Comparison of ENCODE assay signal across 10 cellular contexts in genomic region chr22:37187552-37187890, GRCh38. TPM values are rescaled to one million over a fixed set of nuclear protein-coding genes. Genes with fewer than 3 reads are reported as not detected.
DNase-seq lines count a peak whose midpoint lies in the region; ATAC-seq and TF ChIP-seq lines count a peak whose summit lies in the region.
"Had no signal": no experiment of that assay in that cellular context is flagged by ENCODE, and none has a peak within 500 bp of the region (broad histone marks: within the 10 kb centered on the region; RNA-seq: fewer than 3 reads in every experiment).

No MANE protein-coding gene starts in this region.

- peaks cover 57% of the 10 kb centered on the region for H3K4me1 ChIP-seq in Panc1 (ENCODE audit: control insufficient read depth, insufficient read depth, low read length)

- no TSS peak for BruUV-seq in Panc1 (replicated peaks; lab: Mats Ljungman, UMichigan)

- DNase-seq in AG08395 (ENCODE audit: low spot score) (peak; percentile 54), Panc1 (ENCODE audit: low read depth, low spot score) (no peak), fibroblast of gingiva (ENCODE audit: low read depth) (peak; percentile 18), erythroblast (lab: John Stamatoyannopoulos, UW) (no peak), midbrain (lab: John Stamatoyannopoulos, UW) (no peak)

- no peaks in the 10 kb centered on the region for H3K27me3 Mint-ChIP-seq in nephron (ENCODE audit: low read depth)

- H3K4me3 Mint-ChIP-seq in nephron = peak overlapping the region; percentile 87 to 92 (median 88)

- no peaks in the 10 kb centered on the region for H3K27me3 ChIP-seq in Panc1 (ENCODE audit: control insufficient read depth, insufficient read depth, low read length)

- peaks cover 7% of the 10 kb centered on the region for H3K36me3 Mint-ChIP-seq in nephron (ENCODE audit: low read depth)

- no peak for TF ChIP-seq POLR2A in erythroblast (IDR thresholded peaks at IDR 0.05; ENCODE audit: low read length)

- H3K9me3 Mint-ChIP-seq in nephron = no peaks in the 10 kb centered on the region
- H3K9me3 Mint-ChIP-seq: activated naive CD4-positive, alpha-beta T cell treated with anti-CD3 and anti-CD28 coated beads, Interleukin-2, amount 50 U/mL, for 72 hours had no signal

- POLR2A ChIA-PET in Panc1 (lab: Charles Lee) = interaction anchor here (0.9 kb wide), 1 partner anchor 18 kb away, joined by 7 read pairs; no protein-coding TSS in a partner anchor

- CTCF ChIA-PET in Panc1 (lab: Charles Lee) = interaction anchor here (0.6 kb wide), 1 partner anchor 142 kb away, joined by 4 read pairs; no protein-coding TSS in a partner anchor

- in situ Hi-C loops in Panc1 (cut with HindIII; ENCODE audit: low pct_unique_long_range_greater_than_20kb, low sequenced_read_pairs) = no loop called here

- H3K4me1 Mint-ChIP-seq in nephron = peaks cover 48% of the 10 kb centered on the region

- H3K27ac ChIP-seq in Panc1 (ENCODE audit: low read length) = peak overlapping the region; percentile 94

- H3K27ac Mint-ChIP-seq in nephron = peak overlapping the region; percentile 99
- H3K27ac Mint-ChIP-seq: activated naive CD4-positive, alpha-beta T cell treated with anti-CD3 and anti-CD28 coated beads, Interleukin-2, amount 50 U/mL, for 72 hours had no signal

- no peaks in the 10 kb centered on the region for H3K36me3 ChIP-seq in Panc1 (ENCODE audit: control insufficient read depth, insufficient read depth, low read length)

- TF ChIP-seq CTCF in Panc1 (IDR thresholded peaks at IDR 0.05) (no peak), nephron (IDR thresholded peaks at IDR 0.05; ENCODE audit: unreplicated experiment in 3 of 3) (no peak)

- H3K4me3 ChIP-seq in Panc1 (ENCODE audit: low read depth in 2 of 2, low read length in 2 of 2) = peak overlapping the region; percentile 49 to 64
- H3K4me3 ChIP-seq: K562 had no signal

- no peaks in the 10 kb centered on the region for H3K9me3 ChIP-seq in Panc1 (ENCODE audit: control insufficient read depth, insufficient read depth, low read depth, low read length)

- intact Hi-C loops in Panc1 (cut with micrococcal nuclease; ENCODE audit: unreplicated experiment) = no loop called here

- ATAC-seq in Panc1 (peak; percentile 43), HG02642 (IDR thresholded peaks at IDR 0.05; ENCODE audit: poor library complexity, unreplicated experiment) (no peak), GM19395 (IDR thresholded peaks at IDR 0.05; ENCODE audit: unreplicated experiment) (no peak)
- ATAC-seq: activated naive CD4-positive, alpha-beta T cell treated with anti-CD3 and anti-CD28 coated beads, Interleukin-2, amount 50 U/mL, for 72 hours had no signal

RNA-seq across cellular contexts. Expression of gene C1QTNF6, which starts 0.5 kb away (rescaled TPM):
- total RNA-seq in Panc1 (2021; ENCODE audit: unreplicated experiment) = 25.0 TPM
- 24.0 TPM for polyA plus RNA-seq in Panc1 (2012; ENCODE audit: insufficient read length)

RNA-seq across cellular contexts. Expression of gene SSTR3, which starts 24.8 kb away (rescaled TPM):
- total RNA-seq in Panc1 (2021; ENCODE audit: unreplicated experiment) = 0.08 TPM
- polyA plus RNA-seq in Panc1 (2012; ENCODE audit: insufficient read length) = not detected
- total RNA-seq: K562 had no signal

RNA-seq across cellular contexts. Expression of gene IL2RB, which starts 37.8 kb away (rescaled TPM):
- total RNA-seq in Panc1 (2021; ENCODE audit: unreplicated experiment) = 1.0 TPM
- 0.59 TPM for polyA plus RNA-seq in Panc1 (2012; ENCODE audit: insufficient read length)

RNA-seq across cellular contexts. Expression of gene RAC2, which starts 56.5 kb away (rescaled TPM):
- total RNA-seq in Panc1 (2021; ENCODE audit: unreplicated experiment) = 1.5 TPM
- 0.55 TPM for polyA plus RNA-seq in Panc1 (2012; ENCODE audit: insufficient read length)

Comparison
In these comparisons a context has a peak if more than half of its experiments do, and no peak if none do; other contexts are left out.
1. DNase-seq: peak in AG08395 (single experiment) and fibroblast of gingiva (single experiment); none in Panc1 (single experiment), erythroblast (0 of 2) and midbrain (single experiment).